In genomic region chr20:53872561-53873248, GRCh38 we compare ENCODE assay signal across 8 cellular contexts.
DNase-seq lines count a peak whose midpoint lies in the region; ATAC-seq and TF ChIP-seq lines count a peak whose summit lies in the region.

No MANE protein-coding gene starts in this region.

- no peak overlapping the region for H3K27ac ChIP-seq in coronary artery

- no peaks in the 10 kb centered on the region for H3K36me3 ChIP-seq in adipocyte (ENCODE audit: control insufficient read depth, insufficient read depth, low read length, severe bottlenecking)

- H3K4me3 Mint-ChIP-seq in nephron progenitor cell, result no peak overlapping the region

- peaks cover 14% of the 10 kb centered on the region for H3K27me3 Mint-ChIP-seq in nephron progenitor cell (ENCODE audit: low read depth, poor library complexity)

- H3K4me3 ChIP-seq in adipocyte (ENCODE audit: low read length) (no peak overlapping the region), coronary artery (no peak overlapping the region)

- TF ChIP-seq POLR2A in GM18505 (IDR thresholded peaks at IDR 0.05; ENCODE audit: borderline replicate concordance, extremely low read depth, insufficient read depth, insufficient read length), result no peak

- H3K27me3 ChIP-seq in adipocyte (replicated peaks; ENCODE audit: control insufficient read depth, insufficient read depth, low read length), result no peaks in the 10 kb centered on the region

- H3K4me1 Mint-ChIP-seq in nephron progenitor cell, result peaks cover 60% of the 10 kb centered on the region

- TF ChIP-seq CTCF in nephron progenitor cell (IDR thresholded peaks at IDR 0.05) (no peak), coronary artery (IDR thresholded peaks at IDR 0.05) (no peak)

- peaks cover 23% of the 10 kb centered on the region for H3K4me1 ChIP-seq in adipocyte (ENCODE audit: control insufficient read depth, insufficient read depth, low read length)

- peak; percentile 27 to 45 for DNase-seq in stimulated activated CD4-positive, alpha-beta T cell treated with anti-CD3 and anti-CD28 coated beads, Interleukin-2, amount 100 ng/mL, for 24 hours
- DNase-seq in stimulated activated CD4-positive, alpha-beta T cell treated with anti-CD3 and anti-CD28 coated beads, Interleukin-12 subunit alpha, Interleukin-12 subunit beta, amount 100 ng/mL, for 4 hours, result no peak
- DNase-seq in NCI-H2227 (lab: John Stamatoyannopoulos, UW; ENCODE audit: unreplicated experiment) (peak; percentile 23), adipocyte (ENCODE audit: low read depth) (peak; percentile 32), nephron progenitor cell (no peak), HT-29 (ENCODE audit: low spot score) (no peak), coronary artery (ENCODE audit: low spot score) (no peak)

- H3K9me3 Mint-ChIP-seq in nephron progenitor cell, result no peaks in the 10 kb centered on the region

- no peaks in the 10 kb centered on the region for H3K36me3 Mint-ChIP-seq in nephron progenitor cell (ENCODE audit: low read depth)

- H3K27ac Mint-ChIP-seq in nephron progenitor cell, result peak overlapping the region; percentile 50

- no peaks in the 10 kb centered on the region for H3K9me3 ChIP-seq in adipocyte (ENCODE audit: control insufficient read depth, low read length)

- peak overlapping the region; percentile 50 for H3K9ac ChIP-seq in adipocyte (ENCODE audit: low read length)

- no peak for ATAC-seq in GM18505 (IDR thresholded peaks at IDR 0.05; ENCODE audit: unreplicated experiment)

Comparison
In these comparisons a context has a peak if more than half of its experiments do, and no peak if none do; other contexts are left out.
1. DNase-seq: peak in stimulated activated CD4-positive, alpha-beta T cell treated with anti-CD3 and anti-CD28 coated beads, Interleukin-2, amount 100 ng/mL, for 24 hours (2 of 2), NCI-H2227 (single experiment) and adipocyte (single experiment); none in stimulated activated CD4-positive, alpha-beta T cell treated with anti-CD3 and anti-CD28 coated beads, Interleukin-12 subunit alpha, Interleukin-12 subunit beta, amount 100 ng/mL, for 4 hours (single experiment), nephron progenitor cell (single experiment), HT-29 (single experiment) and coronary artery (single experiment).